13 cellular contexts compared by ENCODE assay signal in the genomic region with DNA sequence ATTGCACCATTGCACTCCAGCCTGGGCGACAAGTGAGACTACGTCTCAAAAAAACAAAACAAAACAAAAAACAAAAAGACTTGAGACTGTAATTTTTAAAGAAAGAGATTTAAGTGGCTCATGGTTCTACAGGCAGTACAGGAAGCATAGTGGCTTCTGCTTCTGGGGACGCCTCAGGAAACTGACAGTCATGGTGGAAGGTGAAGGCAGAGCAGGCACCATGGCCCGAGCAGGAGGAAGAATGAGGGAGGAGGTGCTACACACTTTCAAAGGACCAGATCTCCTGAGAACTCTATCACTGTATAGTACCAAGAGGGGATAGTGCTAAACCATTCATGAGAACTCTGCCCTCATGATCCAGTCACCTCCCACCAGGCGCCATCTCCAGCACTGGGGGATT. TPM values are rescaled to one million over a fixed set of nuclear protein-coding genes. Genes with fewer than 3 reads are reported as not detected.
DNase-seq lines count a peak whose midpoint lies in the region; ATAC-seq and TF ChIP-seq lines count a peak whose summit lies in the region.
"Had no signal": no experiment of that assay in that cellular context is flagged by ENCODE, and none has a peak within 500 bp of the region (broad histone marks: within the 10 kb centered on the region; RNA-seq: fewer than 3 reads in every experiment).

No MANE protein-coding gene starts in this region.

- peaks cover 23% of the 10 kb centered on the region for H3K36me3 Mint-ChIP-seq in activated CD4-positive, alpha-beta T cell treated with anti-CD3 and anti-CD28 coated beads for 36 hours (ENCODE audit: low read depth)
- H3K36me3 Mint-ChIP-seq in activated T-helper 1 cell treated with anti-CD3 and anti-CD28 coated beads, Interleukin-12 subunit alpha, Interleukin-12 subunit beta, Interleukin-2, Interleukin-4 antibody, amounts not matched to agents 30 ng/mL and 10 ng/mL and 1 ng/mL, durations not matched to agents 14 hours and 24 hours and 36 hours (ENCODE audit: low read depth), result peaks cover 13% of the 10 kb centered on the region
- H3K36me3 Mint-ChIP-seq in neural crest cell (ENCODE audit: low read depth), result peaks cover 2% of the 10 kb centered on the region

- POLR2A ChIA-PET in activated CD4-positive, alpha-beta T cell treated with anti-CD3 and anti-CD28 coated beads for 36 hours (lab: Charles Lee), result no interaction called here

- TF ChIP-seq POLR2A in esophagus muscularis mucosa (IDR thresholded peaks at IDR 0.05; ENCODE audit: low read depth), result no peak

- intact Hi-C loops in activated CD4-positive, alpha-beta T cell treated with anti-CD3 and anti-CD28 coated beads for 36 hours (cut with DNase I, micrococcal nuclease), result no loop called here
- intact Hi-C loops in activated T-helper 1 cell treated with anti-CD3 and anti-CD28 coated beads, Interleukin-12 subunit alpha, Interleukin-12 subunit beta, Interleukin-2, Interleukin-4 antibody, amounts not matched to agents 30 ng/mL and 10 ng/mL and 1 ng/mL, durations not matched to agents 14 hours and 24 hours and 36 hours (cut with micrococcal nuclease), result no loop called here
- intact Hi-C loops in esophagus muscularis mucosa (cut with DNase I), result no loop called here
- intact Hi-C loops in left ventricle myocardium inferior (cut with micrococcal nuclease), result no loop called here

- TF ChIP-seq CTCF in neural crest cell (conservative IDR thresholded peaks at IDR 0.05), result no peak
- TF ChIP-seq CTCF in esophagus muscularis mucosa (IDR thresholded peaks at IDR 0.05), result no peak
- no peak for TF ChIP-seq CTCF in left ventricle myocardium inferior (IDR thresholded peaks at IDR 0.05; ENCODE audit: borderline replicate concordance)

- no peak for TF ChIP-seq EP300 in esophagus muscularis mucosa (IDR thresholded peaks at IDR 0.05)

- no peak overlapping the region for H2AFZ ChIP-seq in Karpas-422 (ENCODE audit: low read length)
- H2AFZ ChIP-seq: parathyroid adenoma had no signal

- H4K20me1 ChIP-seq in Karpas-422 (ENCODE audit: insufficient read depth, low read depth, low read length), result no peaks in the 10 kb centered on the region

- no peaks in the 10 kb centered on the region for H3K27me3 Mint-ChIP-seq in activated CD4-positive, alpha-beta T cell treated with anti-CD3 and anti-CD28 coated beads for 36 hours
- no peaks in the 10 kb centered on the region for H3K27me3 Mint-ChIP-seq in activated T-helper 1 cell treated with anti-CD3 and anti-CD28 coated beads, Interleukin-12 subunit alpha, Interleukin-12 subunit beta, Interleukin-2, Interleukin-4 antibody, amounts not matched to agents 30 ng/mL and 10 ng/mL and 1 ng/mL, durations not matched to agents 14 hours and 24 hours and 36 hours (ENCODE audit: insufficient read depth)
- no peaks in the 10 kb centered on the region for H3K27me3 Mint-ChIP-seq in neural crest cell (ENCODE audit: low read depth)

- H3K27me3 ChIP-seq in Karpas-422 (ENCODE audit: low read length) (no peaks in the 10 kb centered on the region), esophagus muscularis mucosa (no peaks in the 10 kb centered on the region), left ventricle myocardium inferior (ENCODE audit: low read depth) (no peaks in the 10 kb centered on the region)

- peak overlapping the region; percentile 77 for H3K27ac Mint-ChIP-seq in activated CD4-positive, alpha-beta T cell treated with anti-CD3 and anti-CD28 coated beads for 36 hours
- peak overlapping the region; percentile 16 for H3K27ac Mint-ChIP-seq in activated T-helper 1 cell treated with anti-CD3 and anti-CD28 coated beads, Interleukin-12 subunit alpha, Interleukin-12 subunit beta, Interleukin-2, Interleukin-4 antibody, amounts not matched to agents 30 ng/mL and 10 ng/mL and 1 ng/mL, durations not matched to agents 14 hours and 24 hours and 36 hours
- H3K27ac Mint-ChIP-seq in neural crest cell (ENCODE audit: unreplicated experiment), result peak overlapping the region; percentile 12

- H3K4me3 ChIP-seq in Karpas-422 (ENCODE audit: low read length), result no peak overlapping the region
- no peak overlapping the region for H3K4me3 ChIP-seq in esophagus muscularis mucosa
- no peak overlapping the region for H3K4me3 ChIP-seq in left ventricle myocardium inferior
- H3K4me3 ChIP-seq: thoracic aorta had no signal

- H3K9ac ChIP-seq in Karpas-422 (ENCODE audit: low read length), result no peak overlapping the region
- H3K9ac ChIP-seq: parathyroid adenoma had no signal

- H3K4me3 Mint-ChIP-seq in activated CD4-positive, alpha-beta T cell treated with anti-CD3 and anti-CD28 coated beads for 36 hours, result no peak overlapping the region
- peak overlapping the region; percentile 8 for H3K4me3 Mint-ChIP-seq in activated T-helper 1 cell treated with anti-CD3 and anti-CD28 coated beads, Interleukin-12 subunit alpha, Interleukin-12 subunit beta, Interleukin-2, Interleukin-4 antibody, amounts not matched to agents 30 ng/mL and 10 ng/mL and 1 ng/mL, durations not matched to agents 14 hours and 24 hours and 36 hours
- no peak overlapping the region for H3K4me3 Mint-ChIP-seq in neural crest cell

- H3K4me1 ChIP-seq in Karpas-422 (ENCODE audit: low read length) (peaks cover 52% of the 10 kb centered on the region), esophagus muscularis mucosa (peaks cover 8 to 10% (median 9%) of the 10 kb centered on the region in 4 donors), left ventricle myocardium inferior (peaks cover 16% of the 10 kb centered on the region)
- H3K4me1 ChIP-seq: Caco-2 had no signal

- H3K27ac ChIP-seq in Karpas-422 (ENCODE audit: low read length) (peak overlapping the region; percentile 90), esophagus muscularis mucosa (replicated peaks in 1 of 4) (no peak overlapping the region), left ventricle myocardium inferior (replicated peaks) (no peak overlapping the region)
- H3K27ac ChIP-seq: parathyroid adenoma, thoracic aorta had no signal

- H3K36me3 ChIP-seq in Karpas-422 (ENCODE audit: insufficient read depth, low read length), result no peaks in the 10 kb centered on the region
- no peaks in the 10 kb centered on the region for H3K36me3 ChIP-seq in esophagus muscularis mucosa
- no peaks in the 10 kb centered on the region for H3K36me3 ChIP-seq in left ventricle myocardium inferior
- H3K36me3 ChIP-seq: thoracic aorta had no signal

- WGBS in esophagus muscularis mucosa, result 90% methylated on average over 5 of the region's 5 CpGs

- no peak overlapping the region for H3K4me2 ChIP-seq in Karpas-422 (ENCODE audit: low read depth, low read length, poor library complexity, severe bottlenecking)

- DNase-seq in activated CD4-positive, alpha-beta T cell treated with anti-CD3 and anti-CD28 coated beads for 36 hours, result peak; percentile 28
- DNase-seq in activated CD4-positive, alpha-beta T cell treated with anti-CD3 and anti-CD28 coated beads for 1 hour, result no peak
- no peak for DNase-seq in Karpas-422
- DNase-seq in activated T-helper 1 cell treated with anti-CD3 and anti-CD28 coated beads, Interleukin-12 subunit alpha, Interleukin-12 subunit beta, Interleukin-2, Interleukin-4 antibody, amounts not matched to agents 30 ng/mL and 10 ng/mL and 1 ng/mL, durations not matched to agents 14 hours and 24 hours and 36 hours (ENCODE audit: low spot score), result peak; percentile 30
- DNase-seq in neural crest cell (ENCODE audit: low read depth, low spot score), result no peak
- DNase-seq in esophagus muscularis mucosa (ENCODE audit: extremely low spot score), result no peak
- DNase-seq in left ventricle myocardium inferior, result no peak
- DNase-seq: Caco-2, NCI-H1930 had no signal

- ATAC-seq in activated CD4-positive, alpha-beta T cell treated with anti-CD3 and anti-CD28 coated beads for 36 hours, result no peak
- no peak for ATAC-seq in HG02759 (IDR thresholded peaks at IDR 0.05; ENCODE audit: unreplicated experiment)
- ATAC-seq: HepG2 had no signal

- H3K9me3 ChIP-seq in Karpas-422 (ENCODE audit: low read length) (no peaks in the 10 kb centered on the region), esophagus muscularis mucosa (no peaks in the 10 kb centered on the region), left ventricle myocardium inferior (replicated peaks) (no peaks in the 10 kb centered on the region)
- H3K9me3 ChIP-seq: Caco-2, thoracic aorta had no signal

- H3K79me2 ChIP-seq in Karpas-422 (ENCODE audit: low read length), result peaks cover 72% of the 10 kb centered on the region
- H3K79me2 ChIP-seq: parathyroid adenoma had no signal

- no peaks in the 10 kb centered on the region for H3K9me2 ChIP-seq in Karpas-422 (replicated peaks; ENCODE audit: insufficient read depth, low read length)

- H3K4me1 Mint-ChIP-seq in activated CD4-positive, alpha-beta T cell treated with anti-CD3 and anti-CD28 coated beads for 36 hours, result peaks cover 56% of the 10 kb centered on the region
- peaks cover 37% of the 10 kb centered on the region for H3K4me1 Mint-ChIP-seq in activated T-helper 1 cell treated with anti-CD3 and anti-CD28 coated beads, Interleukin-12 subunit alpha, Interleukin-12 subunit beta, Interleukin-2, Interleukin-4 antibody, amounts not matched to agents 30 ng/mL and 10 ng/mL and 1 ng/mL, durations not matched to agents 14 hours and 24 hours and 36 hours (ENCODE audit: low read depth)
- H3K4me1 Mint-ChIP-seq in neural crest cell, result peaks cover 7% of the 10 kb centered on the region

- CTCF ChIA-PET in activated CD4-positive, alpha-beta T cell treated with anti-CD3 and anti-CD28 coated beads for 36 hours (lab: Charles Lee), result no interaction called here

- H3K9me3 Mint-ChIP-seq in activated CD4-positive, alpha-beta T cell treated with anti-CD3 and anti-CD28 coated beads for 36 hours (ENCODE audit: low read depth), result no peaks in the 10 kb centered on the region
- H3K9me3 Mint-ChIP-seq in activated T-helper 1 cell treated with anti-CD3 and anti-CD28 coated beads, Interleukin-12 subunit alpha, Interleukin-12 subunit beta, Interleukin-2, Interleukin-4 antibody, amounts not matched to agents 30 ng/mL and 10 ng/mL and 1 ng/mL, durations not matched to agents 14 hours and 24 hours and 36 hours, result no peaks in the 10 kb centered on the region
- no peaks in the 10 kb centered on the region for H3K9me3 Mint-ChIP-seq in neural crest cell

RNA-seq across cellular contexts. Expression of gene CBL, which starts 52.0 kb away (rescaled TPM):
- total RNA-seq in activated CD4-positive, alpha-beta T cell treated with anti-CD3 and anti-CD28 coated beads for 36 hours, result 10 to 100 TPM; 29.3 to 33.2 TPM
- total RNA-seq in Karpas-422 (2014; rRNA removed; shearing (Covaris generic); ENCODE audit: low replicate concordance), result 18.0 and 34.0 TPM in 2 replicates
- total RNA-seq in activated T-helper 1 cell treated with anti-CD3 and anti-CD28 coated beads, Interleukin-12 subunit alpha, Interleukin-12 subunit beta, Interleukin-2, Interleukin-4 antibody, amounts not matched to agents 30 ng/mL and 10 ng/mL and 1 ng/mL, durations not matched to agents 14 hours and 24 hours and 36 hours, result 38.1 and 39.9 TPM in 2 replicates
- total RNA-seq in neural crest cell (43.5 and 44.1 TPM in 2 replicates), esophagus muscularis mucosa (10 to 100 TPM; 20.7 to 27.7 (median 24.1) TPM), left ventricle myocardium inferior (7.0 TPM)

RNA-seq across cellular contexts. Expression of gene MCAM, which starts 58.8 kb away (rescaled TPM):
- total RNA-seq in activated CD4-positive, alpha-beta T cell treated with anti-CD3 and anti-CD28 coated beads for 36 hours, result 1 to 10 TPM; 6.8 to 6.9 TPM
- 2.0 and 2.1 TPM in 2 replicates for total RNA-seq in Karpas-422 (2014; rRNA removed; shearing (Covaris generic); ENCODE audit: low replicate concordance)
- 6.0 and 6.6 TPM in 2 replicates for total RNA-seq in activated T-helper 1 cell treated with anti-CD3 and anti-CD28 coated beads, Interleukin-12 subunit alpha, Interleukin-12 subunit beta, Interleukin-2, Interleukin-4 antibody, amounts not matched to agents 30 ng/mL and 10 ng/mL and 1 ng/mL, durations not matched to agents 14 hours and 24 hours and 36 hours
- 61.6 and 66.7 TPM in 2 replicates for total RNA-seq in neural crest cell
- total RNA-seq in esophagus muscularis mucosa, result 1,000 to 10,000 TPM in 1 of 4 donors, 100 to 1,000 TPM in 3; 607 to 1,312 (median 805) TPM
- 59.2 TPM for total RNA-seq in left ventricle myocardium inferior

Comparison
In these comparisons a context has a peak if more than half of its experiments do, and no peak if none do; other contexts are left out.
1. DNase-seq: peak in activated CD4-positive, alpha-beta T cell treated with anti-CD3 and anti-CD28 coated beads for 36 hours (single experiment) and activated T-helper 1 cell treated with anti-CD3 and anti-CD28 coated beads, Interleukin-12 subunit alpha, Interleukin-12 subunit beta, Interleukin-2, Interleukin-4 antibody, amounts not matched to agents 30 ng/mL and 10 ng/mL and 1 ng/mL, durations not matched to agents 14 hours and 24 hours and 36 hours (single experiment); none in activated CD4-positive, alpha-beta T cell treated with anti-CD3 and anti-CD28 coated beads for 1 hour (single experiment), Karpas-422 (single experiment), neural crest cell (single experiment), esophagus muscularis mucosa (single experiment) and left ventricle myocardium inferior (single experiment).
2. H3K27ac Mint-ChIP-seq: peak in every context shown above with its lines; median percentile 77 in activated CD4-positive, alpha-beta T cell treated with anti-CD3 and anti-CD28 coated beads for 36 hours; 16 in activated T-helper 1 cell treated with anti-CD3 and anti-CD28 coated beads, Interleukin-12 subunit alpha, Interleukin-12 subunit beta, Interleukin-2, Interleukin-4 antibody, amounts not matched to agents 30 ng/mL and 10 ng/mL and 1 ng/mL, durations not matched to agents 14 hours and 24 hours and 36 hours; 12 in neural crest cell.